ENCODE assay signal across 9 cellular contexts in the genomic region with DNA sequence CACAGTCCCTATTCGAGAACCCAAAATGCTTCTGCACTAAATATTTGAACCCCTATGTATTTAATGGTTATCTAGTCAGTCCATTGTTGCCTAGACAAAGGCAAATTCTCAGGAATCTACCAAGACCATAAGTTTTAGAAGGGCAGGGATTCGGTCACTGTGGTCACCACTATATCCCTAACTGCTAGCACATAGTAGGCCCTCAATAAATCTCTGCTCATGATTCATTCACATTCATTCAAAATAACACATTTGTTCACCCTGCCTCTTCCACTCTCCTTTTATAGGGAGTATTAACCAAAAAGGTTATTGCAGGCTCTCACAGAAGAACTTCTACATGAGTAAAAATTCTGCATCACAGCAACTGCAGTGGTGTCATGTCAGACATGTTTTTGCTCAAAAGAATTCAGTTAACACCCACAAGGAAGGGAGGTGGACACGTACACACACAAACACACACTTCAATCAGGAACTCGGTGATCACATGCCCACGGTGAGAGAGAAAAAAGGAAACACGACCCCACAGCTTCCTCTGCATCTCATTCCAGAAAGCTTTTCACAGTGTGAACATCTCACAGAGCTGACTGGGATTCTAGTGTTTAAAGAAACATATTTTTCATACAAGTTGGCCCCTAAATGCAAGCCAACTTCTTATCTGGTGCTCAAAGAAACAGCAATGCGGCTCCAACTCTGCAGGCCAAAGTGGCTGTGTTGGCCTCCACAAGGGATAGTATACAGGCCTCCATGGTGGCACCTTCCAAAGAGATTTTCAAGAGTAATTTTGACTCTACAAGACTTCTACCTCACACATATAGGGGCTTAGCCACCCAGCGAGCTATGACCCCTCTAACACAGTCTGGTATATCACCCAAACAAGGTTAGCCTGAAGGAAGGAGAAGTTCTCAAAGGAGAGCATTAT.
DNase-seq lines count a peak whose midpoint lies in the region; ATAC-seq and FAIRE-seq lines count a peak whose summit lies in the region.
"Had no signal": no experiment of that assay in that cellular context is flagged by ENCODE, and none has a peak within 500 bp of the region (broad histone marks: within the 10 kb centered on the region; RNA-seq: fewer than 3 reads in every experiment).

No MANE protein-coding gene starts in this region.

- H3K27ac ChIP-seq in BLaER1 (no peak overlapping the region), muscle layer of colon (ENCODE audit: low read depth, low read length) (peak overlapping the region; percentile 22)

- peak; percentile 98 for FAIRE-seq in GM19239 (lab: Jason Lieb, UNC)

- DNase-seq in GM19239 (ENCODE audit: insufficient read length, low spot score) (no peak), NCI-H1092 (lab: John Stamatoyannopoulos, UW) (no peak), amniotic stem cell (lab: John Stamatoyannopoulos, UW) (no peak), HCEC 1CT (no peak), D341Med (ENCODE audit: low spot score) (no peak)
- no peak for DNase-seq in activated naive CD8-positive, alpha-beta T cell treated with anti-CD3 and anti-CD28 coated beads, Interleukin-2, amount 50 U/mL, for 24 hours
- DNase-seq: retina had no signal

- H4K20me1 ChIP-seq in BLaER1 = no peaks in the 10 kb centered on the region

- H3K9ac ChIP-seq in BLaER1 = no peak overlapping the region
- H3K9ac ChIP-seq in muscle layer of colon (ENCODE audit: low read length) = no peak overlapping the region

- no peaks in the 10 kb centered on the region for H3K9me3 ChIP-seq in BLaER1
- H3K9me3 ChIP-seq in muscle layer of colon (ENCODE audit: low read length) = no peaks in the 10 kb centered on the region

- H3K4me2 ChIP-seq in BLaER1 = peak overlapping the region; percentile 28

- peak overlapping the region; percentile 80 for H3K4me3 Mint-ChIP-seq in activated naive CD8-positive, alpha-beta T cell treated with anti-CD3 and anti-CD28 coated beads, Interleukin-2, amount 50 U/mL, for 24 hours

- no peaks in the 10 kb centered on the region for H3K27me3 Mint-ChIP-seq in activated naive CD8-positive, alpha-beta T cell treated with anti-CD3 and anti-CD28 coated beads, Interleukin-2, amount 50 U/mL, for 24 hours

- H3K36me3 Mint-ChIP-seq in activated naive CD8-positive, alpha-beta T cell treated with anti-CD3 and anti-CD28 coated beads, Interleukin-2, amount 50 U/mL, for 24 hours (ENCODE audit: low read depth) = peaks cover 12% of the 10 kb centered on the region

- peak overlapping the region; percentile 97 for H3K27ac Mint-ChIP-seq in activated naive CD8-positive, alpha-beta T cell treated with anti-CD3 and anti-CD28 coated beads, Interleukin-2, amount 50 U/mL, for 24 hours

- H3K36me3 ChIP-seq in BLaER1 = no peaks in the 10 kb centered on the region
- no peaks in the 10 kb centered on the region for H3K36me3 ChIP-seq in muscle layer of colon (ENCODE audit: insufficient read depth, low read length)

- H3K4me1 Mint-ChIP-seq in activated naive CD8-positive, alpha-beta T cell treated with anti-CD3 and anti-CD28 coated beads, Interleukin-2, amount 50 U/mL, for 24 hours = peaks cover 100% of the 10 kb centered on the region

- no peaks in the 10 kb centered on the region for H3K9me3 Mint-ChIP-seq in activated naive CD8-positive, alpha-beta T cell treated with anti-CD3 and anti-CD28 coated beads, Interleukin-2, amount 50 U/mL, for 24 hours

- no peaks in the 10 kb centered on the region for H3K27me3 ChIP-seq in BLaER1
- H3K27me3 ChIP-seq in muscle layer of colon (ENCODE audit: control insufficient read depth in 1 of 2, insufficient read depth in 2 of 2, low read length in 2 of 2) = no peaks in the 10 kb centered on the region

- H3K4me1 ChIP-seq in BLaER1 (peaks cover 43% of the 10 kb centered on the region), muscle layer of colon (ENCODE audit: insufficient read depth, low read length) (peaks cover 43% of the 10 kb centered on the region)

- no peak for ATAC-seq in activated naive CD8-positive, alpha-beta T cell treated with anti-CD3 and anti-CD28 coated beads, Interleukin-2, amount 50 U/mL, for 24 hours

- H3K4me3 ChIP-seq in BLaER1 = no peak overlapping the region
- H3K4me3 ChIP-seq in muscle layer of colon (ENCODE audit: low read depth in 1 of 2, low read length in 2 of 2) = no peak overlapping the region
